ENCODE assay signal across 8 cellular contexts in genomic region chr11:86302092-86302793, GRCh38. TPM values are rescaled to one million over a fixed set of nuclear protein-coding genes. Genes with fewer than 3 reads are reported as not detected.
DNase-seq lines count a peak whose midpoint lies in the region; ATAC-seq and TF ChIP-seq lines count a peak whose summit lies in the region.

A gene with protein sequence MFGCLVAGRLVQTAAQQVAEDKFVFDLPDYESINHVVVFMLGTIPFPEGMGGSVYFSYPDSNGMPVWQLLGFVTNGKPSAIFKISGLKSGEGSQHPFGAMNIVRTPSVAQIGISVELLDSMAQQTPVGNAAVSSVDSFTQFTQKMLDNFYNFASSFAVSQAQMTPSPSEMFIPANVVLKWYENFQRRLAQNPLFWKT (plus strand): TSS chr11:86302240. CDS start chr11:86302449, 209 bp downstream.

- H3K27ac ChIP-seq in CD8-positive, alpha-beta memory T cell (ENCODE audit: low read depth, low read length), result peak within 1 kb of the TSS; percentile 83
- peak within 1 kb of the TSS; percentile 91 to 93 for H3K27ac ChIP-seq in lung (ENCODE audit: low read depth in 1 of 2, low read length in 1 of 2)

- H3K4me3 Mint-ChIP-seq in CD8-positive, alpha-beta memory T cell, result peak within 1 kb of the TSS; percentile 97 to 100 (median 99)

- H3K4me3 ChIP-seq in CD8-positive, alpha-beta memory T cell (ENCODE audit: low read length), result peak within 1 kb of the TSS; percentile 79
- H3K4me3 ChIP-seq in lung, result peak within 1 kb of the TSS; percentile 74

- 1% methylated on average over 30 of the region's 30 CpGs for WGBS in lung, 2 donors

- H3K9me3 Mint-ChIP-seq in CD8-positive, alpha-beta memory T cell, result no peaks in the 10 kb centered on the region

- H3K9me3 ChIP-seq in CD8-positive, alpha-beta memory T cell (ENCODE audit: low read length), result no peaks in the 10 kb centered on the region
- H3K9me3 ChIP-seq in lung (ENCODE audit: control insufficient read depth in 2 of 2, insufficient read depth in 1 of 2, low read length in 1 of 2), result no peaks in the 10 kb centered on the region

- H3K27me3 Mint-ChIP-seq in CD8-positive, alpha-beta memory T cell, result peaks cover 2 to 5% of the 10 kb centered on the region in 2 donors

- ATAC-seq in GM19468 (IDR thresholded peaks at IDR 0.05; ENCODE audit: extremely low read depth, unreplicated experiment) (peak; percentile 89), lung (ENCODE audit: insufficient read depth, low FRiP score) (peak; percentile 99)

- H3K27me3 ChIP-seq in CD8-positive, alpha-beta memory T cell (ENCODE audit: insufficient read depth, low read length, poor library complexity, severe bottlenecking), result no peaks in the 10 kb centered on the region
- H3K27me3 ChIP-seq in lung (ENCODE audit: control insufficient read depth, insufficient read depth), result no peaks in the 10 kb centered on the region

- peak; percentile 81 to 93 (median 87) for DNase-seq in CD8-positive, alpha-beta memory T cell
- DNase-seq in HS-5 (ENCODE audit: low read depth) (peak; percentile 90), lung (ENCODE audit: low spot score) (peak; percentile 100)
- peak; percentile 93 for DNase-seq in NK-92 treated with Interleukin-12 subunit alpha and Interleukin-12 subunit beta, amount 100 ng/mL, for 24 hours (lab: John Stamatoyannopoulos, UW)
- peak; percentile 94 for DNase-seq in activated CD8-positive, alpha-beta memory T cell treated with anti-CD3 and anti-CD28 coated beads for 24 hours
- DNase-seq in effector CD8-positive, alpha-beta T cell (lab: John Stamatoyannopoulos, UW), result peak; percentile 87
- DNase-seq in stimulated activated CD4-positive, alpha-beta T cell treated with anti-CD3 and anti-CD28 coated beads, TNF-alpha, amount 100 ng/mL, for 4 hours (ENCODE audit: low read depth in 3 of 3), result peak; percentile 79 to 89 (median 86)

- H3K36me3 Mint-ChIP-seq in CD8-positive, alpha-beta memory T cell, result peaks cover 0 to 19% (median 0%) of the 10 kb centered on the region in 3 donors

- CTCF ChIA-PET in CD8-positive, alpha-beta memory T cell (lab: Charles Lee), result interaction anchor here (0.7 to 2.0 kb wide), 4 partner anchors 11 to 447 kb away, joined by 3 to 5 read pairs (median 4); partner anchors contain the start of genes CCDC83 and EED

- H3K4me1 ChIP-seq in CD8-positive, alpha-beta memory T cell (ENCODE audit: insufficient read depth, low read length), result peaks cover 18% of the 10 kb centered on the region
- H3K4me1 ChIP-seq in lung (ENCODE audit: control insufficient read depth in 2 of 2, insufficient read depth in 2 of 2, low read length in 2 of 2), result peaks cover 0 to 6% of the 10 kb centered on the region in 2 donors

- H3K36me3 ChIP-seq in CD8-positive, alpha-beta memory T cell (ENCODE audit: insufficient read depth, low read length), result no peaks in the 10 kb centered on the region
- H3K36me3 ChIP-seq in lung (ENCODE audit: control insufficient read depth in 2 of 2, insufficient read depth in 2 of 2, low read length in 2 of 2), result peaks cover 0 to 3% of the 10 kb centered on the region in 2 donors

- peak within 1 kb of the TSS; percentile 90 to 100 (median 98) for H3K27ac Mint-ChIP-seq in CD8-positive, alpha-beta memory T cell

- H3K4me1 Mint-ChIP-seq in CD8-positive, alpha-beta memory T cell, result peaks cover 28 to 43% (median 40%) of the 10 kb centered on the region in 3 donors

- POLR2A ChIA-PET in CD8-positive, alpha-beta memory T cell (lab: Charles Lee), result interaction anchor here (1.6 to 2.2 kb wide), 2 partner anchors 9 to 233 kb away, joined by 8 to 10 read pairs; partner anchors contain the start of gene PICALM

- no peak for TF ChIP-seq CTCF in lung (IDR thresholded peaks at IDR 0.05; ENCODE audit: control extremely low read depth, extremely low read depth)

RNA-seq across cellular contexts. Expression of the gene that starts here (rescaled TPM):
- total RNA-seq in CD8-positive, alpha-beta memory T cell, result 10 to 100 TPM; 52.9 to 56.9 TPM
- polyA plus RNA-seq in CD8-positive, alpha-beta memory T cell, result 85.3 TPM
- 10 to 100 TPM; 27.0 to 29.6 TPM for total RNA-seq in lung
- polyA plus RNA-seq in lung, result 10 to 100 TPM; 35.6 to 37.1 TPM

Comparison
In these comparisons a context has a peak if more than half of its experiments do, and no peak if none do; other contexts are left out.
1. Peak in every context shown above with its lines: DNase-seq, ATAC-seq, H3K4me3 ChIP-seq and H3K27ac ChIP-seq.